In the genomic region with DNA sequence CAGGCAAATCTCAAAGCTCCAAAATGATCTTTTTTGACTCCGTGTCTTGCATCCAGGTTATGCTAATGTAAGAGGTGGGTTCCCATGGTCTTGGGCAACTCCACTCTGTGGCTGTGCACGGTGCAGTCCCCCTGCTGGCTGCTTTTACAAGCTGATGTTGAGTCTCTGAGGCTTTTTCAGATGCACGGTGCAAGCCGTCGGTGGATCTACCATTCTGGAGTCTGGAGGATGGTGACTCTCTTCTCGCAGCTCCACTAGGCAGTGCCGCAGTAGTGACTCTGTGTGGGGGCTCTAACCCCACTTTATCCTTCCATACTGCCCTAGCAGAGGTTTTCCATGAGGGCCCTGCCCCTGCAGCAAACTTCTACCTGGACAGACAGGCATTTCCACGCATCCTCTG, we compare ENCODE assay signal across 1 cellular context.
TF ChIP-seq lines count a peak whose summit lies in the region.

No MANE protein-coding gene starts in this region.

TF ChIP-seq in HepG2, 621 proteins besides CTCF, POLR2A, EP300 and RAD21 (continued from another document):
- TF ChIP-seq AKNA (CRISPR knock-in tag; IDR thresholded peaks at IDR 0.05; ENCODE audit: borderline replicate concordance) (no peak), KAT2B (IDR thresholded peaks at IDR 0.05; ENCODE audit: borderline replicate concordance, low read depth, low read length) (no peak)
TF ChIP-seq in HepG2: peak in this region for 0.
